Comparison of ENCODE assay signal across 18 cellular contexts in the genomic region with DNA sequence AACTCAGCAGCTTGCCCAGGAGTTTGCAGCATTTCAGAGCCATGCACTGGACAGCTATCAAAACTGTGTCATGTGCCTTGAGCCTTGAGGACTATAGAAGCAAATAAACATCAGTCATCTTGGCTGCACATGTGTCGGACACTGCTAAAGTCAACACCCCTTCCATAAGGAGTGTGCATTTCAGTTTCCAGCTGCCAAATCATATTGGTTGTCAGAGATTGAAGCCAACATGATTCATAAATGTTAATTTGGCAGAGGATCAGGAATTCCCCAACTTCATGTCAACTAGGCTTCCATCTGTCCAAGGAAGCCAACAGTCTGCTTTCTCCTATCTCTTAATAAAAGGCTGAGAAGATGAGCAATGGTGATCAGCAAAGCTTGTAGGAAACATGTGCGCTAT. TPM values are rescaled to one million over a fixed set of nuclear protein-coding genes. Genes with fewer than 3 reads are reported as not detected.
A peak's percentile ranks its signal among the peaks of the same experiment; 100 is the strongest.
DNase-seq lines count a peak whose midpoint lies in the region; ATAC-seq, FAIRE-seq and TF ChIP-seq lines count a peak whose summit lies in the region.
"Had no signal": no experiment of that assay in that cellular context is flagged by ENCODE, and none has a peak within 500 bp of the region (broad histone marks: within the 10 kb centered on the region; RNA-seq: fewer than 3 reads in every experiment).

No MANE protein-coding gene starts in this region.

- POLR2A ChIA-PET in PC-9 (lab: Charles Lee; ENCODE audit: unreplicated experiment) = no interaction called here

- H3K9me2 ChIP-seq in PC-9 (ENCODE audit: insufficient read depth) = no peaks in the 10 kb centered on the region
- no peaks in the 10 kb centered on the region for H3K9me2 ChIP-seq in MM.1S (replicated peaks; ENCODE audit: insufficient read depth, low read length)

- WGBS in spleen, 5 donors = 86 to 93% (median 90%) methylated on average over 2 of the region's 2 CpGs

- H3K9me3 ChIP-seq in right atrium auricular region = no peaks in the 10 kb centered on the region
- H3K9me3 ChIP-seq in astrocyte (ENCODE audit: insufficient read depth, low read depth, low read length) = no peaks in the 10 kb centered on the region
- H3K9me3 ChIP-seq in upper lobe of right lung = no peaks in the 10 kb centered on the region
- H3K9me3 ChIP-seq in PC-9 (ENCODE audit: insufficient read depth, low read depth) = no peaks in the 10 kb centered on the region
- no peaks in the 10 kb centered on the region for H3K9me3 ChIP-seq in MM.1S (replicated peaks; ENCODE audit: insufficient read depth, low read length)
- no peaks in the 10 kb centered on the region for H3K9me3 ChIP-seq in spleen
- H3K9me3 ChIP-seq: neutrophil had no signal

- FAIRE-seq in astrocyte (lab: Jason Lieb, UNC) = no peak

- H3K4me1 ChIP-seq in right atrium auricular region (peaks cover 0 to 19% of the 10 kb centered on the region in 2 donors), astrocyte (ENCODE audit: insufficient read depth, low read length) (peaks cover 15% of the 10 kb centered on the region), foreskin keratinocyte (peaks cover 6% of the 10 kb centered on the region), upper lobe of right lung (no peaks in the 10 kb centered on the region), PC-9 (replicated peaks; ENCODE audit: insufficient read depth) (no peaks in the 10 kb centered on the region), MM.1S (ENCODE audit: low read length) (no peaks in the 10 kb centered on the region), spleen (no peaks in the 10 kb centered on the region)

- H3K4me1 Mint-ChIP-seq in astrocyte (ENCODE audit: low read depth, unreplicated experiment) = peaks cover 10% of the 10 kb centered on the region

- peaks cover 2% of the 10 kb centered on the region for H3K9me3 Mint-ChIP-seq in astrocyte (ENCODE audit: unreplicated experiment)
- H3K9me3 Mint-ChIP-seq: activated T-cell treated with anti-CD3 and anti-CD28 coated beads, Interleukin-2, amount 50 U/mL, for 4 hours; CD4-positive, alpha-beta T cell had no signal

- H3K27ac ChIP-seq in right atrium auricular region = peak overlapping the region in 1 of 2 donors; percentile 25
- H3K27ac ChIP-seq in astrocyte (ENCODE audit: low read depth, low read length) = no peak overlapping the region
- H3K27ac ChIP-seq in foreskin keratinocyte = no peak overlapping the region
- no peak overlapping the region for H3K27ac ChIP-seq in upper lobe of right lung
- no peak overlapping the region for H3K27ac ChIP-seq in PC-9
- H3K27ac ChIP-seq in MM.1S (ENCODE audit: low read length) = no peak overlapping the region
- no peak overlapping the region for H3K27ac ChIP-seq in spleen
- H3K27ac ChIP-seq: neutrophil, SK-N-MC, skin epidermis had no signal

- H3K27me3 ChIP-seq in right atrium auricular region (no peaks in the 10 kb centered on the region), astrocyte (ENCODE audit: insufficient read depth, low read length) (no peaks in the 10 kb centered on the region), foreskin keratinocyte (no peaks in the 10 kb centered on the region), upper lobe of right lung (no peaks in the 10 kb centered on the region), PC-9 (ENCODE audit: insufficient read depth, low read depth) (no peaks in the 10 kb centered on the region), MM.1S (replicated peaks; ENCODE audit: insufficient read depth, low read length) (no peaks in the 10 kb centered on the region), spleen (replicated peaks in 1 of 7) (peaks cover 0 to 13% (median 0%) of the 10 kb centered on the region in 7 donors)

- no peak for TF ChIP-seq CTCF in right atrium auricular region (IDR thresholded peaks at IDR 0.05)
- TF ChIP-seq CTCF in astrocyte (IDR thresholded peaks at IDR 0.05; ENCODE audit: insufficient read depth, low read depth, low read length) = no peak
- TF ChIP-seq CTCF in foreskin keratinocyte (conservative IDR thresholded peaks at IDR 0.05) = no peak
- TF ChIP-seq CTCF in upper lobe of right lung (IDR thresholded peaks at IDR 0.05) = no peak
- no peak for TF ChIP-seq CTCF in PC-9 (conservative IDR thresholded peaks at IDR 0.05)
- no peak for TF ChIP-seq CTCF in MM.1S (IDR thresholded peaks at IDR 0.05; ENCODE audit: low read length)
- TF ChIP-seq CTCF in spleen (IDR thresholded peaks at IDR 0.05 in 8 of 11, conservative IDR thresholded peaks at IDR 0.05 in 3 of 11) = no peak

- peak; percentile 37 for ATAC-seq in Right ventricle myocardium inferior
- ATAC-seq in foreskin keratinocyte = peak; percentile 57
- ATAC-seq in upper lobe of right lung = peak; percentile 22
- ATAC-seq: activated T-cell treated with anti-CD3 and anti-CD28 coated beads, Interleukin-2, amount 50 U/mL, for 4 hours had no signal

- CTCF ChIA-PET in PC-9 (lab: Charles Lee) = no interaction called here

- no peaks in the 10 kb centered on the region for H3K27me3 Mint-ChIP-seq in astrocyte (ENCODE audit: low read depth, unreplicated experiment)

- no peaks in the 10 kb centered on the region for H3K36me3 Mint-ChIP-seq in astrocyte (ENCODE audit: low read depth, unreplicated experiment)

- DNase-seq in Right ventricle myocardium inferior (ENCODE audit: missing footprints) (no peak), right atrium auricular region (ENCODE audit: low spot score) (no peak), astrocyte (ENCODE audit: low read depth) (peak; percentile 55), foreskin keratinocyte (peak; percentile 59 to 74), upper lobe of right lung (no peak), PC-9 (no peak), MM.1S (no peak), spleen (no peak)
- DNase-seq: activated CD4-positive, alpha-beta T cell treated with anti-CD3 and anti-CD28 coated beads, Interleukin-2, amount 50 U/mL, for 4 hours; activated T-cell treated with anti-CD3 and anti-CD28 coated beads, Interleukin-2, amount 50 U/mL, for 4 hours; CD4-positive, alpha-beta T cell; GF-D8; head of caudate nucleus; NCI-H1105 had no signal

- TF ChIP-seq POLR2A in spleen (IDR thresholded peaks at IDR 0.05) = no peak

- H3K79me2 ChIP-seq in astrocyte (ENCODE audit: insufficient read depth, low read length) (no peaks in the 10 kb centered on the region), PC-9 (ENCODE audit: low read depth) (no peaks in the 10 kb centered on the region), MM.1S (ENCODE audit: low read length) (no peaks in the 10 kb centered on the region)

- H2AFZ ChIP-seq in astrocyte (ENCODE audit: low read depth, low read length) (no peak overlapping the region), PC-9 (no peak overlapping the region), MM.1S (ENCODE audit: low read length) (no peak overlapping the region)

- intact Hi-C loops in Right ventricle myocardium inferior (cut with DNase I) = no loop called here
- intact Hi-C loops in upper lobe of right lung (cut with DNase I) = no loop called here
- intact Hi-C loops in PC-9 (cut with micrococcal nuclease; ENCODE audit: unreplicated experiment) = no loop called here
- intact Hi-C loops in spleen (cut with DNase I; ENCODE audit: low total_unique reads) = no loop called here

- H3K9ac ChIP-seq in astrocyte (ENCODE audit: low read length) (no peak overlapping the region), MM.1S (ENCODE audit: low read length) (no peak overlapping the region)

- H4K20me1 ChIP-seq in astrocyte (ENCODE audit: insufficient read depth, low read length) = no peaks in the 10 kb centered on the region
- H4K20me1 ChIP-seq in PC-9 (ENCODE audit: insufficient read depth) = no peaks in the 10 kb centered on the region
- H4K20me1 ChIP-seq in MM.1S (ENCODE audit: insufficient read depth, low read length) = no peaks in the 10 kb centered on the region

- no peaks in the 10 kb centered on the region for H3F3A ChIP-seq in PC-9 (ENCODE audit: insufficient read depth, low read depth)
- no peaks in the 10 kb centered on the region for H3F3A ChIP-seq in MM.1S (ENCODE audit: insufficient read depth, low read length)

- H3K4me3 ChIP-seq in right atrium auricular region (no peak overlapping the region), astrocyte (ENCODE audit: insufficient read depth, low read depth, low read length) (no peak overlapping the region), upper lobe of right lung (no peak overlapping the region), PC-9 (no peak overlapping the region), MM.1S (ENCODE audit: low read length) (no peak overlapping the region), spleen (no peak overlapping the region)
- H3K4me3 ChIP-seq: SK-N-MC, skin epidermis had no signal

- H3K27ac Mint-ChIP-seq in astrocyte (ENCODE audit: unreplicated experiment) = no peak overlapping the region
- H3K27ac Mint-ChIP-seq: CD4-positive, alpha-beta T cell; mesothelial cell of epicardium had no signal

- H3K4me2 ChIP-seq in astrocyte (ENCODE audit: low read length) (no peak overlapping the region), PC-9 (no peak overlapping the region), MM.1S (ENCODE audit: low read depth, low read length) (no peak overlapping the region)

- no TSS peak for BruUV-seq in PC-9 (replicated peaks; lab: Mats Ljungman, UMichigan)

- H3K36me3 ChIP-seq in right atrium auricular region (no peaks in the 10 kb centered on the region), astrocyte (ENCODE audit: insufficient read depth, low read length) (no peaks in the 10 kb centered on the region), upper lobe of right lung (no peaks in the 10 kb centered on the region), PC-9 (ENCODE audit: low read depth) (no peaks in the 10 kb centered on the region), MM.1S (replicated peaks; ENCODE audit: insufficient read depth, low read length) (no peaks in the 10 kb centered on the region), spleen (no peaks in the 10 kb centered on the region)
- H3K36me3 ChIP-seq: neutrophil had no signal

- H3K4me3 Mint-ChIP-seq in astrocyte (ENCODE audit: unreplicated experiment) = no peak overlapping the region
- H3K4me3 Mint-ChIP-seq: activated T-cell treated with anti-CD3 and anti-CD28 coated beads, Interleukin-2, amount 50 U/mL, for 4 hours; CD4-positive, alpha-beta T cell; mesothelial cell of epicardium had no signal

RNA-seq across cellular contexts. Expression of a gene that starts 32.8 kb away (rescaled TPM):
- total RNA-seq in Right ventricle myocardium inferior (1.1 TPM), right atrium auricular region (10 to 100 TPM in 1 of 2 donors, 1 to 10 TPM in 1; 6.0 to 10.0 TPM), astrocyte (0.31 and 0.59 TPM in 2 replicates), foreskin keratinocyte (0.17 and 0.18 TPM in 2 replicates), upper lobe of right lung (1.9 TPM), PC-9 (2021) (0.65 and 0.74 TPM in 2 replicates), spleen (under 1 TPM in 2 of 7 donors, not detected in 5; 0.07 to 0.13 TPM)
- polyA plus RNA-seq in foreskin keratinocyte (0.04 and 0.07 TPM in 2 replicates), spleen (under 1 TPM; 0.02 to 0.19 (median 0.12) TPM)
- total RNA-seq: activated T-cell treated with anti-CD3 and anti-CD28 coated beads, Interleukin-2, amount 50 U/mL, for 4 hours; CD4-positive, alpha-beta T cell had no signal

Comparison
In these comparisons a context has a peak if more than half of its experiments do, and no peak if none do; other contexts are left out.
1. DNase-seq: peak in astrocyte (single experiment) and foreskin keratinocyte (2 of 2); none in Right ventricle myocardium inferior (single experiment), right atrium auricular region (single experiment), upper lobe of right lung (single experiment), PC-9 (0 of 2), MM.1S (single experiment) and spleen (single experiment).
2. Peak in every context shown above with its lines, with median percentiles within 50 percentile points of each other: ATAC-seq.